ENCODE assay signal across 10 cellular contexts in genomic region chr6:118768904-118769325, GRCh38.
DNase-seq lines count a peak whose midpoint lies in the region; ATAC-seq and TF ChIP-seq lines count a peak whose summit lies in the region.
"Had no signal": no experiment of that assay in that cellular context is flagged by ENCODE, and none has a peak within 500 bp of the region (broad histone marks: within the 10 kb centered on the region; RNA-seq: fewer than 3 reads in every experiment).

No MANE protein-coding gene starts in this region.

- H3K36me3 Mint-ChIP-seq in activated naive CD4-positive, alpha-beta T cell treated with anti-CD3 and anti-CD28 coated beads, Interleukin-2, amount 10 ng/mL, durations not matched to agents 7 days and 5 days, result no peaks in the 10 kb centered on the region

- no peaks in the 10 kb centered on the region for H3K4me1 ChIP-seq in mucosa of descending colon (ENCODE audit: low read depth)

- no peaks in the 10 kb centered on the region for H3K36me3 ChIP-seq in mucosa of descending colon (ENCODE audit: low read depth)

- H3K9me3 ChIP-seq in mucosa of descending colon, result no peaks in the 10 kb centered on the region

- CTCF ChIA-PET in activated naive CD4-positive, alpha-beta T cell treated with anti-CD3 and anti-CD28 coated beads, Interleukin-2, amount 10 ng/mL, durations not matched to agents 7 days and 5 days (lab: Charles Lee), result interaction anchor here (1.2 to 1.4 kb wide), 2 partner anchors 59 to 60 kb away, joined by 3 to 5 read pairs; no protein-coding TSS in a partner anchor

- peaks cover 24% of the 10 kb centered on the region for H3K4me1 Mint-ChIP-seq in activated naive CD4-positive, alpha-beta T cell treated with anti-CD3 and anti-CD28 coated beads, Interleukin-2, amount 10 ng/mL, durations not matched to agents 7 days and 5 days

- no peak overlapping the region for H3K4me3 ChIP-seq in mucosa of descending colon

- peak overlapping the region; percentile 82 for H3K27ac Mint-ChIP-seq in activated naive CD4-positive, alpha-beta T cell treated with anti-CD3 and anti-CD28 coated beads, Interleukin-2, amount 10 ng/mL, durations not matched to agents 7 days and 5 days

- H3K27me3 Mint-ChIP-seq in activated naive CD4-positive, alpha-beta T cell treated with anti-CD3 and anti-CD28 coated beads, Interleukin-2, amount 10 ng/mL, durations not matched to agents 7 days and 5 days, result peaks cover 5% of the 10 kb centered on the region

- no peak for TF ChIP-seq CTCF in mucosa of descending colon (IDR thresholded peaks at IDR 0.05)

- H3K9me3 Mint-ChIP-seq in activated naive CD4-positive, alpha-beta T cell treated with anti-CD3 and anti-CD28 coated beads, Interleukin-2, amount 10 ng/mL, durations not matched to agents 7 days and 5 days, result no peaks in the 10 kb centered on the region

- DNase-seq in CD1c-positive myeloid dendritic cell (ENCODE audit: extremely low spot score) (peak; percentile 77), KBM-7 (peak; percentile 49), mucosa of descending colon (no peak), kidney tubule cell (ENCODE audit: low spot score) (no peak)
- peak; percentile 55 for DNase-seq in activated naive CD4-positive, alpha-beta T cell treated with anti-CD3 and anti-CD28 coated beads, Interleukin-2, amount 10 ng/mL, durations not matched to agents 7 days and 5 days
- DNase-seq in effector CD8-positive, alpha-beta T cell (lab: John Stamatoyannopoulos, UW), result no peak
- DNase-seq: activated effector memory CD4-positive, alpha-beta T cell treated with Interleukin-2 at 50 U/mL for 16 hours had no signal

- intact Hi-C loops in mucosa of descending colon (cut with DNase I, micrococcal nuclease), result no loop called here

- H3K4me3 Mint-ChIP-seq in activated naive CD4-positive, alpha-beta T cell treated with anti-CD3 and anti-CD28 coated beads, Interleukin-2, amount 10 ng/mL, durations not matched to agents 7 days and 5 days, result no peak overlapping the region
- H3K4me3 Mint-ChIP-seq: neural crest cell had no signal

- in situ Hi-C loops in KBM-7 (cut with MboI; ENCODE audit: low pct_unique_long_range_greater_than_20kb, low sequenced_read_pairs), result no loop called here

- ATAC-seq in mucosa of descending colon, result peak; percentile 49
- ATAC-seq in GM21619 (IDR thresholded peaks at IDR 0.05; ENCODE audit: unreplicated experiment), result no peak
- no peak for ATAC-seq in HG02885 (IDR thresholded peaks at IDR 0.05; ENCODE audit: poor library complexity, unreplicated experiment)

Comparison
In these comparisons a context has a peak if more than half of its experiments do, and no peak if none do; other contexts are left out.
1. DNase-seq: peak in CD1c-positive myeloid dendritic cell (single experiment), KBM-7 (single experiment) and activated naive CD4-positive, alpha-beta T cell treated with anti-CD3 and anti-CD28 coated beads, Interleukin-2, amount 10 ng/mL, durations not matched to agents 7 days and 5 days (single experiment); none in mucosa of descending colon (0 of 3), effector CD8-positive, alpha-beta T cell (single experiment) and kidney tubule cell (single experiment).